8 cellular contexts compared by ENCODE assay signal in genomic region chr14:73724696-73725095, GRCh38. TPM values are rescaled to one million over a fixed set of nuclear protein-coding genes. Genes with fewer than 3 reads are reported as not detected.
DNase-seq lines count a peak whose midpoint lies in the region; ATAC-seq and TF ChIP-seq lines count a peak whose summit lies in the region.
"Had no signal": no experiment of that assay in that cellular context is flagged by ENCODE, and none has a peak within 500 bp of the region (broad histone marks: within the 10 kb centered on the region; RNA-seq: fewer than 3 reads in every experiment).

No MANE protein-coding gene starts in this region.

- WGBS in adrenal gland, 4 donors, result 69 to 100% (median 82%) methylated on average over 2 of the region's 2 CpGs
- 97% methylated on average over 2 of the region's 2 CpGs for WGBS in mesenchymal stem cell

- peak overlapping the region; percentile 30 for H2BK120ac ChIP-seq in mesenchymal stem cell (ENCODE audit: low read depth, low read length)

- H3K23ac ChIP-seq in mesenchymal stem cell (ENCODE audit: low read length in 2 of 2), result no peak overlapping the region

- H4K20me1 ChIP-seq in OCI-LY3 (ENCODE audit: insufficient read depth, low read length), result peaks cover 57% of the 10 kb centered on the region

- peak overlapping the region; percentile 10 to 63 for H3K4ac ChIP-seq in mesenchymal stem cell (ENCODE audit: low read depth in 1 of 2, low read length in 2 of 2)

- intact Hi-C loops in adrenal gland (cut with DNase I), result loop anchor here (5.0 kb wide), 2 partner anchors 98 to 103 kb away; no protein-coding TSS in a partner anchor

- H2BK15ac ChIP-seq in mesenchymal stem cell (ENCODE audit: low read depth, poor library complexity, severe bottlenecking), result peak overlapping the region; percentile 54

- H3K27ac ChIP-seq in OCI-LY3 (ENCODE audit: low read length) (peak overlapping the region; percentile 47), adrenal gland (peak overlapping the region in 4 of 5 donors; percentile 39 to 85 (median 66)), mesenchymal stem cell (ENCODE audit: low read length, poor library complexity, severe bottlenecking) (peak overlapping the region; percentile 97), temporal lobe (ENCODE audit: low read depth, low read length) (peak overlapping the region; percentile 27)

- DNase-seq in adrenal gland (no peak), mesenchymal stem cell (no peak), GOT3 (lab: John Stamatoyannopoulos, UW) (no peak), NCI-H1048 (lab: John Stamatoyannopoulos, UW) (no peak)
- DNase-seq: NCI-H1092 had no signal

- H4K91ac ChIP-seq in mesenchymal stem cell (ENCODE audit: low read length), result peak overlapping the region; percentile 82

- H3K18ac ChIP-seq in mesenchymal stem cell (ENCODE audit: low read depth in 1 of 2, low read length in 2 of 2), result peak overlapping the region; percentile 53 to 69

- no peaks in the 10 kb centered on the region for H3K27me3 ChIP-seq in OCI-LY3 (ENCODE audit: low read depth, low read length)
- H3K27me3 ChIP-seq in adrenal gland, result no peaks in the 10 kb centered on the region
- no peaks in the 10 kb centered on the region for H3K27me3 ChIP-seq in mesenchymal stem cell (ENCODE audit: control insufficient read depth in 1 of 2, insufficient read depth in 1 of 2, low read length in 2 of 2)

- H3K4me2 ChIP-seq in OCI-LY3 (ENCODE audit: low read length), result 0 out of 2 replicates have a peak overlapping the region, but pooled peaks have one; percentile 24
- no peak overlapping the region for H3K4me2 ChIP-seq in mesenchymal stem cell (ENCODE audit: low read length, poor library complexity, severe bottlenecking)

- no peak overlapping the region for H3K14ac ChIP-seq in mesenchymal stem cell (ENCODE audit: low read length in 2 of 2)

- no peaks in the 10 kb centered on the region for H3K9me3 ChIP-seq in OCI-LY3 (ENCODE audit: insufficient read depth, low read length)
- H3K9me3 ChIP-seq in adrenal gland (replicated peaks in 1 of 3), result no peaks in the 10 kb centered on the region
- no peaks in the 10 kb centered on the region for H3K9me3 ChIP-seq in mesenchymal stem cell (ENCODE audit: control insufficient read depth, low read length)

- peak overlapping the region; percentile 62 for H4K8ac ChIP-seq in mesenchymal stem cell (ENCODE audit: low read length)

- H3K9ac ChIP-seq in OCI-LY3 (ENCODE audit: low read length), result no peak overlapping the region
- H3K9ac ChIP-seq in mesenchymal stem cell (ENCODE audit: low read length), result peak overlapping the region; percentile 91

- peak overlapping the region; percentile 15 to 84 for H2BK12ac ChIP-seq in mesenchymal stem cell (ENCODE audit: low read length in 2 of 2)

- H3K4me1 ChIP-seq in OCI-LY3 (ENCODE audit: low read length) (peaks cover 26% of the 10 kb centered on the region), adrenal gland (replicated peaks in 1 of 2) (peaks cover 13 to 61% of the 10 kb centered on the region in 2 donors), mesenchymal stem cell (ENCODE audit: control insufficient read depth, insufficient read depth, low read depth, low read length) (peaks cover 49% of the 10 kb centered on the region)

- no peak overlapping the region for H2BK5ac ChIP-seq in mesenchymal stem cell (ENCODE audit: low read depth, low read length, poor library complexity, severe bottlenecking)

- TF ChIP-seq CTCF in OCI-LY3 (IDR thresholded peaks at IDR 0.05; ENCODE audit: low read depth, low read length) (no peak), adrenal gland (IDR thresholded peaks at IDR 0.05) (no peak)

- peaks cover 86% of the 10 kb centered on the region for H3K36me3 ChIP-seq in OCI-LY3 (replicated peaks; ENCODE audit: low read depth, low read length)
- H3K36me3 ChIP-seq in adrenal gland (replicated peaks in 1 of 2), result peaks cover 0 to 87% of the 10 kb centered on the region in 2 donors
- H3K36me3 ChIP-seq in mesenchymal stem cell (ENCODE audit: control insufficient read depth in 1 of 2, insufficient read depth in 2 of 2, low read depth in 1 of 2, low read length in 2 of 2), result peaks cover 67 to 71% of the 10 kb centered on the region in 2 experiments

- peaks cover 36% of the 10 kb centered on the region for H3K79me1 ChIP-seq in mesenchymal stem cell (replicated peaks; ENCODE audit: low read length, poor library complexity, severe bottlenecking)

- H3K4me3 ChIP-seq in OCI-LY3 (ENCODE audit: low read length) (no peak overlapping the region), adrenal gland (no peak overlapping the region), mesenchymal stem cell (ENCODE audit: insufficient read depth in 1 of 2, low read depth in 1 of 2, low read length in 2 of 2) (peak overlapping the region in 1 of 2 experiments; percentile 34)

- peaks cover 5% of the 10 kb centered on the region; the same call in 1 of the 2 replicates for H3K79me2 ChIP-seq in OCI-LY3 (ENCODE audit: low read length)

- no peak for TF ChIP-seq POLR2A in adrenal gland (IDR thresholded peaks at IDR 0.05)

- no peak for ATAC-seq in GM18520 (IDR thresholded peaks at IDR 0.05; ENCODE audit: unreplicated experiment)

- H2AFZ ChIP-seq in OCI-LY3 (ENCODE audit: low read depth, low read length) (no peak overlapping the region), mesenchymal stem cell (ENCODE audit: low read depth, low read length) (no peak overlapping the region)

- H2AK5ac ChIP-seq in mesenchymal stem cell (ENCODE audit: low read length, severe bottlenecking), result peak overlapping the region; percentile 77

RNA-seq across cellular contexts. Expression of gene PNMA1, which starts 10.5 kb away (rescaled TPM):
- 10 to 100 TPM; 23.1 to 74.6 (median 43.2) TPM for total RNA-seq in adrenal gland
- 10 to 100 TPM; 14.4 to 52.5 (median 16.7) TPM for polyA plus RNA-seq in adrenal gland
- 53.1 TPM for polyA plus RNA-seq in mesenchymal stem cell (2013, experiment 1 of 2)
- 53.5 TPM for polyA plus RNA-seq in mesenchymal stem cell (2013, experiment 2 of 2)
- total RNA-seq in temporal lobe, result 113 TPM

Comparison
In these comparisons a context has a peak if more than half of its experiments do, and no peak if none do; other contexts are left out.
1. H3K27ac ChIP-seq: peak in every context shown above with its lines; median percentile 97 in mesenchymal stem cell; 66 in adrenal gland; 47 in OCI-LY3; 27 in temporal lobe.